ENCODE assay signal across 22 cellular contexts in the genomic region with DNA sequence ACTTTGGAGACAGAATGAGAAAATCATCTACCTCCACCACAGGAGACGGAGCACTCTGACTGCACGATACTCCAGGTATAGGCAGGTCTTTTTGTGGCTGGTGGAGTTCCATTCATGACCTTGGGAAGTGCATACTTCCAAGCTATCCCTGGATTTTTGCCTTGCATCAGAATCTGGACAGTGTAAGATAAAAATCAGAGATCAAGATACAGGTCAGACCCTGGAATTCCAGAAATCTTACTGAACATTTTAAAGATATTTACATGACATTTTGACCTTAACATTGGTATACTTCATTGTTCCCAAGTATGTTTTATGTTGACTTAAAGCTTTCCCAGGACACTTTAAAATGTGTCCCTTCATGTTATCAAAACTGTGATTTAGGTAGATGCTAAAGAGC.
DNase-seq lines count a peak whose midpoint lies in the region; ATAC-seq, FAIRE-seq and TF ChIP-seq lines count a peak whose summit lies in the region.
"Had no signal": no experiment of that assay in that cellular context is flagged by ENCODE, and none has a peak within 500 bp of the region (broad histone marks: within the 10 kb centered on the region; RNA-seq: fewer than 3 reads in every experiment).

No MANE protein-coding gene starts in this region.

- H3K18ac ChIP-seq in trophoblast cell (ENCODE audit: low read length): no peak overlapping the region

- H2AFZ ChIP-seq in PC-3 (ENCODE audit: low read length): no peak overlapping the region
- no peak overlapping the region for H2AFZ ChIP-seq in astrocyte (ENCODE audit: low read depth, low read length)
- H2AFZ ChIP-seq in trophoblast cell (ENCODE audit: insufficient read depth, low read length, poor library complexity): no peak overlapping the region
- H2AFZ ChIP-seq: GM23338 had no signal

- no peak overlapping the region for H4K91ac ChIP-seq in trophoblast cell (ENCODE audit: low read depth, low read length)

- no peak overlapping the region for H3K4ac ChIP-seq in trophoblast cell (ENCODE audit: low read depth, low read length)

- H3K4me1 Mint-ChIP-seq in astrocyte (ENCODE audit: low read depth, unreplicated experiment): peaks cover 27% of the 10 kb centered on the region
- H3K4me1 Mint-ChIP-seq: CD14-positive monocyte; CD8-positive, alpha-beta memory T cell; H9; T-cell had no signal

- peaks cover 17% of the 10 kb centered on the region for H3K79me1 ChIP-seq in trophoblast cell (ENCODE audit: low read length)

- H3F3A ChIP-seq in PC-3 (ENCODE audit: low read length, unreplicated experiment): peaks cover 4% of the 10 kb centered on the region

- no TSS peak for BruUV-seq in PC-3 (replicated peaks; lab: Mats Ljungman, UMichigan)

- H3K9me3 ChIP-seq in BLaER1 treated with 17β-estradiol and CSF1 and Interleukin-3, amounts not matched to agents 10 nM and 100 nM (replicated peaks in 1 of 11): no peaks in the 10 kb centered on the region; a peak in 1 of 22 replicates
- H3K9me3 ChIP-seq in PC-3 (ENCODE audit: low read length) (no peaks in the 10 kb centered on the region), astrocyte (ENCODE audit: insufficient read depth, low read depth, low read length) (no peaks in the 10 kb centered on the region), trophoblast cell (ENCODE audit: insufficient read depth, low read depth, low read length) (no peaks in the 10 kb centered on the region), lower lobe of right lung (no peaks in the 10 kb centered on the region)
- H3K9me3 ChIP-seq: Peyer's patch had no signal

- peak overlapping the region in 1 of 10 experiments; percentile 12; a peak in 1 of 20 replicates for H3K4me3 ChIP-seq in BLaER1 treated with 17β-estradiol and CSF1 and Interleukin-3, amounts not matched to agents 10 nM and 100 nM
- H3K4me3 ChIP-seq in PC-3 (ENCODE audit: low read length) (no peak overlapping the region), astrocyte (ENCODE audit: insufficient read depth, low read depth, low read length) (no peak overlapping the region), trophoblast cell (ENCODE audit: low read depth, low read length) (no peak overlapping the region), lower lobe of right lung (no peak overlapping the region)
- H3K4me3 ChIP-seq: GM23338, K562, Peyer's patch had no signal

- H3K4me1 ChIP-seq in BLaER1 treated with 17β-estradiol and CSF1 and Interleukin-3, amounts not matched to agents 10 nM and 100 nM: peaks cover 24 to 56% (median 52%) of the 10 kb centered on the region in 10 experiments
- H3K4me1 ChIP-seq in PC-3 (ENCODE audit: insufficient read depth, low read length) (peaks cover 39% of the 10 kb centered on the region), astrocyte (ENCODE audit: insufficient read depth, low read length) (peaks cover 26% of the 10 kb centered on the region), trophoblast cell (ENCODE audit: control insufficient read depth in 1 of 2, insufficient read depth in 2 of 2, low read length in 2 of 2) (peaks cover 4 to 9% of the 10 kb centered on the region in 2 experiments), lower lobe of right lung (no peaks in the 10 kb centered on the region)
- H3K4me1 ChIP-seq: Peyer's patch had no signal

- H3K9ac ChIP-seq in BLaER1 treated with 17β-estradiol and CSF1 and Interleukin-3, amounts not matched to agents 10 nM and 100 nM: peak overlapping the region in 1 of 11 experiments; percentile 60; a peak in 1 of 22 replicates
- H3K9ac ChIP-seq in PC-3 (ENCODE audit: low read length) (no peak overlapping the region), astrocyte (ENCODE audit: low read length) (no peak overlapping the region), trophoblast cell (ENCODE audit: low read length) (no peak overlapping the region)

- no peak for TF ChIP-seq CTCF in PC-3 (conservative IDR thresholded peaks at IDR 0.05; ENCODE audit: low read depth, low read length)
- TF ChIP-seq CTCF in astrocyte (IDR thresholded peaks at IDR 0.05; ENCODE audit: insufficient read depth, low read depth, low read length): no peak
- TF ChIP-seq CTCF in lower lobe of right lung (IDR thresholded peaks at IDR 0.05): no peak

- no peak overlapping the region for H2AK5ac ChIP-seq in trophoblast cell (ENCODE audit: low read length)

- ATAC-seq in PC-3 (no peak), lower lobe of right lung (no peak)
- ATAC-seq: GM23338, K562, T-cell had no signal

- POLR2A ChIA-PET in PC-3 (lab: Charles Lee; ENCODE audit: unreplicated experiment): no interaction called here

- no peak overlapping the region for H4K12ac ChIP-seq in trophoblast cell (ENCODE audit: low read depth, low read length)

- CTCF ChIA-PET in PC-3 (lab: Charles Lee): no interaction called here

- H3K4me2 ChIP-seq in BLaER1 treated with 17β-estradiol and CSF1 and Interleukin-3, amounts not matched to agents 10 nM and 100 nM: peak overlapping the region; percentile 27 to 96 (median 87); a peak in 19 of 22 replicates
- H3K4me2 ChIP-seq in PC-3 (ENCODE audit: low read length): no peak overlapping the region
- peak overlapping the region; percentile 34 for H3K4me2 ChIP-seq in astrocyte (ENCODE audit: low read length)
- no peak overlapping the region for H3K4me2 ChIP-seq in trophoblast cell (ENCODE audit: low read length)
- H3K4me2 ChIP-seq: GM23338 had no signal

- no peak overlapping the region for H2BK120ac ChIP-seq in trophoblast cell (ENCODE audit: insufficient read depth, low read length, poor library complexity)

- no peaks in the 10 kb centered on the region for H4K20me1 ChIP-seq in BLaER1 treated with 17β-estradiol and CSF1 and Interleukin-3, amounts not matched to agents 10 nM and 100 nM
- H4K20me1 ChIP-seq in PC-3 (ENCODE audit: low read length): no peaks in the 10 kb centered on the region
- no peaks in the 10 kb centered on the region for H4K20me1 ChIP-seq in astrocyte (ENCODE audit: insufficient read depth, low read length)

- no peak overlapping the region for H3K14ac ChIP-seq in trophoblast cell (ENCODE audit: low read length)

- H2BK12ac ChIP-seq in trophoblast cell (ENCODE audit: low read length): no peak overlapping the region

- no peaks in the 10 kb centered on the region for H3K9me3 Mint-ChIP-seq in astrocyte (ENCODE audit: unreplicated experiment)
- H3K9me3 Mint-ChIP-seq: CD8-positive, alpha-beta memory T cell; GM23338; H9 had no signal

- H3K27me3 Mint-ChIP-seq in astrocyte (ENCODE audit: low read depth, unreplicated experiment): no peaks in the 10 kb centered on the region

- H2BK5ac ChIP-seq in trophoblast cell (ENCODE audit: low read depth, low read length, poor library complexity): no peak overlapping the region

- peak overlapping the region in 6 of 11 experiments; percentile 76 to 83 (median 80); a peak in 12 of 22 replicates for H3K27ac ChIP-seq in BLaER1 treated with 17β-estradiol and CSF1 and Interleukin-3, amounts not matched to agents 10 nM and 100 nM
- H3K27ac ChIP-seq in PC-3 (ENCODE audit: low read length) (no peak overlapping the region), astrocyte (ENCODE audit: low read depth, low read length) (no peak overlapping the region), trophoblast cell (ENCODE audit: low read depth, low read length) (peak overlapping the region; percentile 99), lower lobe of right lung (no peak overlapping the region), substantia nigra (ENCODE audit: low read depth, low read length, poor library complexity, severe bottlenecking) (no peak overlapping the region)
- H3K27ac ChIP-seq: Peyer's patch had no signal

- H3K79me2 ChIP-seq in PC-3 (ENCODE audit: low read length) (no peaks in the 10 kb centered on the region), astrocyte (ENCODE audit: insufficient read depth, low read length) (no peaks in the 10 kb centered on the region), trophoblast cell (ENCODE audit: control insufficient read depth, insufficient read depth, low read length, poor library complexity) (peaks cover 4% of the 10 kb centered on the region)

- H3K27me3 ChIP-seq in BLaER1 treated with 17β-estradiol and CSF1 and Interleukin-3, amounts not matched to agents 10 nM and 100 nM: no peaks in the 10 kb centered on the region
- no peaks in the 10 kb centered on the region for H3K27me3 ChIP-seq in PC-3 (ENCODE audit: low read length)
- H3K27me3 ChIP-seq in astrocyte (ENCODE audit: insufficient read depth, low read length): no peaks in the 10 kb centered on the region
- H3K27me3 ChIP-seq in trophoblast cell (ENCODE audit: insufficient read depth, low read length): no peaks in the 10 kb centered on the region
- H3K27me3 ChIP-seq in lower lobe of right lung (ENCODE audit: low read depth): no peaks in the 10 kb centered on the region
- H3K27me3 ChIP-seq: Peyer's patch had no signal

- DNase-seq in PC-3 (peak; percentile 32), astrocyte (ENCODE audit: low read depth) (no peak), trophoblast cell (peak in 1 of 2 donors; percentile 77), lower lobe of right lung (no peak), mesenteric fat pad (ENCODE audit: low spot score) (no peak), dedifferentiated amniotic fluid mesenchymal stem cell (ENCODE audit: extremely low spot score) (no peak), substantia nigra (lab: John Stamatoyannopoulos, UW) (no peak)
- DNase-seq: CD8-positive, alpha-beta memory T cell; H9; Kasumi-1; MV-4-11; NCI-H1105; NCI-H1436 treated with DMSO at 0.1 percent for 48 hours; NCI-H1930; NCI-H526 treated with DMSO at 0.1 percent for 48 hours; Peyer's patch; T-cell had no signal

- H3K23ac ChIP-seq in trophoblast cell (ENCODE audit: low read length): no peak overlapping the region

- no CpG with 5 or more reads among the region's 2 CpGs for WGBS in trophoblast cell (ENCODE audit: extremely low coverage, insufficient coverage, insufficient read length)

- no peaks in the 10 kb centered on the region for H3K36me3 Mint-ChIP-seq in astrocyte (ENCODE audit: low read depth, unreplicated experiment)
- H3K36me3 Mint-ChIP-seq: CD14-positive monocyte; CD8-positive, alpha-beta memory T cell; T-cell had no signal

- H3K4me3 Mint-ChIP-seq in astrocyte (ENCODE audit: unreplicated experiment): no peak overlapping the region
- H3K4me3 Mint-ChIP-seq: CD14-positive monocyte; CD8-positive, alpha-beta memory T cell; GM23338; H9; T-cell had no signal

- no peak for FAIRE-seq in astrocyte (lab: Jason Lieb, UNC)
- FAIRE-seq: G401.6, K562 had no signal

- H3K36me3 ChIP-seq in BLaER1 treated with 17β-estradiol and CSF1 and Interleukin-3, amounts not matched to agents 10 nM and 100 nM: no peaks in the 10 kb centered on the region
- H3K36me3 ChIP-seq in PC-3 (ENCODE audit: low read depth, low read length) (no peaks in the 10 kb centered on the region), astrocyte (ENCODE audit: insufficient read depth, low read length) (no peaks in the 10 kb centered on the region), trophoblast cell (ENCODE audit: control insufficient read depth in 1 of 2, insufficient read depth in 2 of 2, low read length in 2 of 2) (peaks cover 2 to 7% of the 10 kb centered on the region in 2 experiments), lower lobe of right lung (no peaks in the 10 kb centered on the region)
- H3K36me3 ChIP-seq: Peyer's patch had no signal

- no peaks in the 10 kb centered on the region for H3K9me2 ChIP-seq in PC-3 (replicated peaks; ENCODE audit: low read length)

- peak overlapping the region; percentile 11 for H3K27ac Mint-ChIP-seq in astrocyte (ENCODE audit: unreplicated experiment)
- H3K27ac Mint-ChIP-seq: CD14-positive monocyte, GM23338, H9, T-cell had no signal

- intact Hi-C loops in PC-3 (cut with micrococcal nuclease) (no loop called here), lower lobe of right lung (cut with DNase I) (no loop called here)

- H4K8ac ChIP-seq in trophoblast cell (ENCODE audit: low read depth, low read length): no peak overlapping the region

Comparison
In these comparisons a context has a peak if more than half of its experiments do, and no peak if none do; other contexts are left out.
1. H3K27ac ChIP-seq: peak in BLaER1 treated with 17β-estradiol and CSF1 and Interleukin-3, amounts not matched to agents 10 nM and 100 nM (6 of 11) and trophoblast cell (single experiment); none in PC-3 (single experiment), astrocyte (single experiment), lower lobe of right lung (single experiment) and substantia nigra (single experiment).
2. H3K4me2 ChIP-seq: peak in BLaER1 treated with 17β-estradiol and CSF1 and Interleukin-3, amounts not matched to agents 10 nM and 100 nM (11 of 11) and astrocyte (single experiment); none in PC-3 (single experiment) and trophoblast cell (single experiment).